In the genomic region with DNA sequence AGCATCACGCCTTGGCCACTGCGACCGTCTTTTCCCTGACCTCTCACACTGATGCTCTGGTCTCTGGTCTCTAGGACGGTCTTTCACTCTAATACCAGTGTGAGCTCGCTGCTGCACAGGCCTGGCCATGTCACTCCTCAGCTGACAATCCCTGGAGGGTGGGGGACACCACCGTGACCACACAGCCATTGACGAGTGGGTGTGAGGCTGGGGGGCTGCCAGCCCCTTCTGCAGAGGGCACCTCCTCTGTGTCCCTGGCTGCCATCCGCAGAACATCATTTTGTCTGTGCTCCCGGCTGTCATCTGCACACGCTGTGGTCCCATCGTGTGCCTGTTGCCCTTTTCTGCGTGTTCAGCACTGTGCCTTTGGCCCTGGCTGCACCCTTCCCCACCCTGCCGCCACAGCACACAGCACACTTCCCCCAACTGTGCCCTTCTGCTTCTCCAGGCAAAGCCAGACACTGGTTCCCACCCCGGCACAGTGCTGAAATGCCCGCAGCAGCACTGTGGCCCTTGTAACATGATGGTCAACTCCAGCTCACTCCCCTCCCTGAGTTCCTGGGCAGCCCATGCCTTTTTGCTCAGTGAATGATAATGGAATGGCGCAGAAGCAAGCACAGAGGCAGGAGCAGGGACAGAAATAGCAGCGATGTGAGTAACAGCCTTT, we compare ENCODE assay signal across 30 cellular contexts. TPM values are rescaled to one million over a fixed set of nuclear protein-coding genes. Genes with fewer than 3 reads are reported as not detected.
DNase-seq lines count a peak whose midpoint lies in the region; ATAC-seq, FAIRE-seq and TF ChIP-seq lines count a peak whose summit lies in the region.
"Had no signal": no experiment of that assay in that cellular context is flagged by ENCODE, and none has a peak within 500 bp of the region (broad histone marks: within the 10 kb centered on the region; RNA-seq: fewer than 3 reads in every experiment).

No MANE protein-coding gene starts in this region.

- no peak overlapping the region for H3K14ac ChIP-seq in H1 (ENCODE audit: insufficient read length)

- H2BK120ac ChIP-seq in H1 (replicated peaks; ENCODE audit: low read depth, low read length): no peak overlapping the region

- TF ChIP-seq POLR2A in H1 (IDR thresholded peaks at IDR 0.05; ENCODE audit: control extremely low read depth in 1 of 2, low read depth in 2 of 2, low read length in 2 of 2) (no peak), spleen (IDR thresholded peaks at IDR 0.05) (no peak), Peyer's patch (IDR thresholded peaks at IDR 0.05) (no peak)

- BruUV-seq in Calu3 (replicated peaks; lab: Mats Ljungman, UMichigan): no TSS peak

- no peak for TF ChIP-seq RAD21 in H1 (IDR thresholded peaks at IDR 0.05 in 1 of 2, conservative IDR thresholded peaks at IDR 0.05 in 1 of 2; ENCODE audit: low read depth in 2 of 2, low read length in 2 of 2)

- CTCF ChIA-PET in Calu3 (lab: Charles Lee): interaction anchor here (1.2 kb wide), 1 partner anchor 238 kb away, joined by 3 read pairs; no protein-coding TSS in a partner anchor
- CTCF ChIA-PET in H1 (lab: Charles Lee; ENCODE audit: partially characterized antibody): interaction anchor here (1.2 to 4.7 kb wide), 12 partner anchors 9 to 354 kb away, joined by 3 to 48 read pairs (median 6); no protein-coding TSS in a partner anchor

- H3K4me1 ChIP-seq in H1 (replicated peaks in 1 of 4; ENCODE audit: control insufficient read depth in 3 of 4, insufficient read depth in 4 of 4, low read length in 3 of 4) (peaks cover 0 to 3% (median under 1%) of the 10 kb centered on the region in 4 experiments; a peak in 4 of 7 replicates), spleen (peaks cover 5 to 52% (median 28%) of the 10 kb centered on the region in 6 donors), Peyer's patch (peaks cover 0 to 19% (median 0%) of the 10 kb centered on the region in 4 donors)
- H3K4me1 ChIP-seq: BE2C, foreskin keratinocyte had no signal

- H3K9me3 ChIP-seq in H1 (ENCODE audit: insufficient read depth in 2 of 2, low read depth in 1 of 2, low read length in 1 of 2) (no peaks in the 10 kb centered on the region), spleen (no peaks in the 10 kb centered on the region), Peyer's patch (no peaks in the 10 kb centered on the region)
- H3K9me3 ChIP-seq: BE2C, breast epithelium, colonic mucosa, esophagus muscularis mucosa, stomach, thyroid gland had no signal

- peaks cover 26% of the 10 kb centered on the region for H3K4me1 Mint-ChIP-seq in activated naive CD4-positive, alpha-beta T cell treated with anti-CD3 and anti-CD28 coated beads, Interleukin-2, amount 50 U/mL, for 24 hours
- H3K4me1 Mint-ChIP-seq in Calu3 (ENCODE audit: low read depth, unreplicated experiment): peaks cover 9% of the 10 kb centered on the region

- no peak overlapping the region for H3K23ac ChIP-seq in H1 (ENCODE audit: insufficient read length)

- no peak overlapping the region for H3K9ac ChIP-seq in H1 (replicated peaks in 1 of 4; ENCODE audit: extremely low read depth in 1 of 4, low read depth in 3 of 4, low read length in 3 of 4)

- 84% methylated on average over 17 of the region's 17 CpGs; no CpG with 5 or more reads in 1 of the 2 experiments for WGBS in H1 (ENCODE audit: extremely low coverage in 1 of 2, insufficient coverage in 1 of 2, insufficient read length in 1 of 2, insufficient replicate concordance in 2 of 2, low coverage in 1 of 2, low lambda C conversion rate in 2 of 2, missing lambda C conversion rate in 1 of 2), 2 experiments
- WGBS in spleen, 5 donors: 89 to 93% (median 91%) methylated on average over 16 to 17 of the region's 17 CpGs

- peak overlapping the region; percentile 31 for H3K27ac Mint-ChIP-seq in activated naive CD4-positive, alpha-beta T cell treated with anti-CD3 and anti-CD28 coated beads, Interleukin-2, amount 50 U/mL, for 24 hours
- H3K27ac Mint-ChIP-seq in Calu3 (ENCODE audit: unreplicated experiment): no peak overlapping the region
- H3K27ac Mint-ChIP-seq: activated CD4-positive, alpha-beta T cell treated with anti-CD3 and anti-CD28 coated beads for 36 hours had no signal

- TF ChIP-seq CTCF in Calu3 (IDR thresholded peaks at IDR 0.05; ENCODE audit: unreplicated experiment) (no peak), H1 (IDR thresholded peaks at IDR 0.05; ENCODE audit: control extremely low read depth in 1 of 3, insufficient read depth in 1 of 3, low read depth in 1 of 3, low read length in 3 of 3) (no peak), spleen (IDR thresholded peaks at IDR 0.05 in 8 of 11, conservative IDR thresholded peaks at IDR 0.05 in 3 of 11) (no peak), Peyer's patch (IDR thresholded peaks at IDR 0.05) (no peak)

- H2AK5ac ChIP-seq in H1 (ENCODE audit: low read depth, low read length): no peak overlapping the region

- H3K27ac ChIP-seq in H1 (ENCODE audit: low read depth, low read length) (no peak overlapping the region), spleen (no peak overlapping the region), Peyer's patch (no peak overlapping the region)
- H3K27ac ChIP-seq: colonic mucosa, esophagus muscularis mucosa, foreskin keratinocyte, SK-N-MC, stomach, thyroid gland had no signal

- H4K8ac ChIP-seq in H1 (ENCODE audit: extremely low read depth, insufficient read depth, low read length): peak overlapping the region; percentile 72; the same call in 1 of the 2 replicates

- no peak overlapping the region for H3K18ac ChIP-seq in H1 (ENCODE audit: extremely low read depth, low read length)

- intact Hi-C loops in Calu3 (cut with micrococcal nuclease; ENCODE audit: unreplicated experiment) (no loop called here), spleen (cut with DNase I; ENCODE audit: low total_unique reads) (loop anchor here (10.0 kb wide), 1 partner anchor 201 kb away; no protein-coding TSS in a partner anchor), sciatic nerve (cut with DNase I) (loop anchor here (10.0 kb wide), 1 partner anchor 359 kb away; no protein-coding TSS in a partner anchor)

- no peak overlapping the region for H4K5ac ChIP-seq in H1 (ENCODE audit: insufficient read length, low read depth, low read length)

- TF ChIP-seq EP300 in H1 (IDR thresholded peaks at IDR 0.05; ENCODE audit: borderline replicate concordance in 1 of 2, low read depth in 2 of 2, low read length in 2 of 2): no peak

- no peak overlapping the region for H3K56ac ChIP-seq in H1 (replicated peaks; ENCODE audit: insufficient read length, low read depth, low read length)

- ATAC-seq in sciatic nerve: no peak
- ATAC-seq: activated CD4-positive, alpha-beta T cell treated with anti-CD3 and anti-CD28 coated beads for 36 hours; foreskin keratinocyte had no signal

- peak overlapping the region; percentile 84 for H3K4ac ChIP-seq in H1 (replicated peaks; ENCODE audit: insufficient read length, low read depth, low read length)

- H2BK20ac ChIP-seq in H1 (ENCODE audit: low read length): no peak overlapping the region

- no peaks in the 10 kb centered on the region for H3K23me2 ChIP-seq in H1 (ENCODE audit: low read depth, low read length)

- H3K4me3 ChIP-seq in H1 (ENCODE audit: extremely low read depth in 1 of 4, insufficient read depth in 2 of 4, low read depth in 3 of 4, low read length in 4 of 4): no peak overlapping the region
- H3K4me3 ChIP-seq in spleen: no peak overlapping the region
- no peak overlapping the region for H3K4me3 ChIP-seq in Peyer's patch
- H3K4me3 ChIP-seq: breast epithelium, colonic mucosa, esophagus muscularis mucosa, SK-N-MC, stomach, thyroid gland had no signal

- H3K27me3 Mint-ChIP-seq in activated naive CD4-positive, alpha-beta T cell treated with anti-CD3 and anti-CD28 coated beads, Interleukin-2, amount 50 U/mL, for 24 hours: no peaks in the 10 kb centered on the region
- peaks cover 64% of the 10 kb centered on the region for H3K27me3 Mint-ChIP-seq in Calu3 (ENCODE audit: unreplicated experiment)
- H3K27me3 Mint-ChIP-seq: activated CD4-positive, alpha-beta T cell treated with anti-CD3 and anti-CD28 coated beads for 36 hours had no signal

- H2BK5ac ChIP-seq in H1 (ENCODE audit: low read depth, low read length): no peak overlapping the region

- H3K36me3 ChIP-seq in H1 (ENCODE audit: control insufficient read depth in 2 of 4, insufficient read depth in 4 of 4, low read length in 3 of 4) (no peaks in the 10 kb centered on the region), spleen (no peaks in the 10 kb centered on the region), Peyer's patch (no peaks in the 10 kb centered on the region)
- H3K36me3 ChIP-seq: BE2C, breast epithelium, colonic mucosa, esophagus muscularis mucosa, stomach, thyroid gland had no signal

- POLR2A ChIA-PET in H1 (lab: Charles Lee; ENCODE audit: partially characterized antibody): interaction anchor here (1.2 kb wide), 1 partner anchor 13 kb away, joined by 3 read pairs; no protein-coding TSS in a partner anchor

- H3K4me3 Mint-ChIP-seq in activated naive CD4-positive, alpha-beta T cell treated with anti-CD3 and anti-CD28 coated beads, Interleukin-2, amount 50 U/mL, for 24 hours: no peak overlapping the region
- H3K4me3 Mint-ChIP-seq in Calu3 (ENCODE audit: low read depth, unreplicated experiment): peak overlapping the region; percentile 5
- H3K4me3 Mint-ChIP-seq: activated CD4-positive, alpha-beta T cell treated with anti-CD3 and anti-CD28 coated beads for 36 hours had no signal

- H3K79me1 ChIP-seq in H1 (ENCODE audit: low read depth, low read length): no peaks in the 10 kb centered on the region

- peak overlapping the region; percentile 9; the same call in 1 of the 2 replicates for H2BK12ac ChIP-seq in H1 (ENCODE audit: low read depth, low read length)

- H3K79me2 ChIP-seq in H1 (ENCODE audit: control insufficient read depth in 1 of 2, insufficient read depth in 2 of 2, low read length in 2 of 2): no peaks in the 10 kb centered on the region

- no peak overlapping the region for H2AFZ ChIP-seq in H1 (ENCODE audit: low read length)

- FAIRE-seq in H1 (lab: Jason Lieb, UNC): no peak
- FAIRE-seq: G401.6, small intestine had no signal

- no peaks in the 10 kb centered on the region for H3K9me3 Mint-ChIP-seq in activated naive CD4-positive, alpha-beta T cell treated with anti-CD3 and anti-CD28 coated beads, Interleukin-2, amount 50 U/mL, for 24 hours
- no peaks in the 10 kb centered on the region for H3K9me3 Mint-ChIP-seq in Calu3 (ENCODE audit: low read depth, unreplicated experiment)
- H3K9me3 Mint-ChIP-seq: T-helper 1 cell treated with Interleukin-12 subunit alpha and Interleukin-12 subunit beta and Interleukin-4 antibody, amounts not matched to agents 30 μg/mL and 1 μg/mL, for 36 hours had no signal

- H3K4me2 ChIP-seq in H1 (ENCODE audit: insufficient read depth in 1 of 2, low read depth in 2 of 2, low read length in 2 of 2): no peak overlapping the region

- DNase-seq in activated naive CD4-positive, alpha-beta T cell treated with Interleukin-2 at 50 U/mL for 16 hours: no peak
- DNase-seq in Calu3 (no peak), H1 (ENCODE audit: low read depth in 1 of 2, low spot score in 2 of 2) (no peak), spleen (peak; percentile 68), Peyer's patch (no peak), sciatic nerve (ENCODE audit: low spot score) (no peak)
- no peak for DNase-seq in NK-92 treated with Interleukin-12 subunit alpha and Interleukin-12 subunit beta, amount 100 ng/mL, for 24 hours (lab: John Stamatoyannopoulos, UW)
- DNase-seq: BE2C; colonic mucosa; COR-L47; effector memory CD4-positive, alpha-beta T cell; foreskin keratinocyte; HCEC 1CT; NCI-H1092; NCI-H1694 treated with DMSO at 0.1 percent for 48 hours; NCI-H2171; NCI-H510A; small intestine; stimulated activated CD4-positive, alpha-beta T cell treated with anti-CD3 and anti-CD28 coated beads, Interleukin-1b, Interleukin-23, amount 100 ng/mL, for 48 hours; stimulated activated CD8-positive, alpha-beta memory T cell treated with anti-CD3 and anti-CD28 coated beads, Interleukin-4, amount 100 ng/mL, for 48 hours had no signal

- H3K27me3 ChIP-seq in H1 (replicated peaks in 1 of 4; ENCODE audit: control insufficient read depth in 3 of 4, extremely low read depth in 1 of 4, insufficient read depth in 3 of 4, low read length in 3 of 4): peaks cover 4 to 47% (median 38%) of the 10 kb centered on the region in 4 experiments
- peaks cover 0 to 11% (median 0%) of the 10 kb centered on the region in 7 donors for H3K27me3 ChIP-seq in spleen (replicated peaks in 1 of 7)
- peaks cover 0 to 7% of the 10 kb centered on the region in 2 donors for H3K27me3 ChIP-seq in Peyer's patch
- H3K27me3 ChIP-seq: BE2C, colonic mucosa, stomach, thyroid gland had no signal

- H4K91ac ChIP-seq in H1 (replicated peaks; ENCODE audit: insufficient read length, low read length): no peak overlapping the region

- H2BK15ac ChIP-seq in H1 (ENCODE audit: low read length): no peak overlapping the region

- H4K20me1 ChIP-seq in H1 (replicated peaks in 1 of 2; ENCODE audit: control insufficient read depth in 1 of 2, insufficient read depth in 2 of 2, low read length in 2 of 2): peaks cover 0 to 4% of the 10 kb centered on the region in 2 experiments

- H3K36me3 Mint-ChIP-seq in activated naive CD4-positive, alpha-beta T cell treated with anti-CD3 and anti-CD28 coated beads, Interleukin-2, amount 50 U/mL, for 24 hours: no peaks in the 10 kb centered on the region
- peaks cover 11% of the 10 kb centered on the region for H3K36me3 Mint-ChIP-seq in Calu3 (ENCODE audit: insufficient read depth, unreplicated experiment)

RNA-seq across cellular contexts. Expression of gene INHBB, which starts 30.4 kb away (rescaled TPM):
- total RNA-seq in Calu3 (2022) (not detected in 2 replicates), spleen (1 to 10 TPM in 2 of 7 donors, under 1 TPM in 5; 0.29 to 1.4 (median 0.68) TPM), Peyer's patch (1 to 10 TPM in 1 of 4 donors, under 1 TPM in 2, not detected in 1; 0.70 to 1.1 (median 0.95) TPM), sciatic nerve (37.4 TPM)
- 0.23 and 0.30 TPM in 2 replicates for total RNA-seq in H1 (2021; fragmentation: NEBNext Ultra II Directional; extraction: Animal tissue kit (Norgen Biotek cat#: 25700))
- polyA plus RNA-seq in H1 (2011; rRNA removed) (0.24 and 0.32 TPM in 2 replicates), spleen (1 to 10 TPM in 1 of 3 donors, under 1 TPM in 2; 0.26 to 1.5 (median 0.58) TPM)
- polyA plus RNA-seq in H1 (2011; cell fraction: cytosol; rRNA removed): 0.25 TPM
- 0.44 TPM for polyA plus RNA-seq in H1 (2011; cell fraction: nucleus; rRNA removed)
- 0.27 to 0.51 TPM (median 0.42 TPM) in 4 replicates for polyA plus RNA-seq in H1 (2012, experiment 1 of 2)
- polyA plus RNA-seq in H1 (2012, experiment 2 of 2): 0.31 TPM
- polyA plus RNA-seq in H1 (2013, experiment 1 of 2): 0.10 TPM
- 0.15 TPM for polyA plus RNA-seq in H1 (2013, experiment 2 of 2)
- polyA minus RNA-seq in H1 (2011; rRNA and poly(A)+ RNA removed): 0.19 and 0.46 TPM in 2 replicates
- polyA minus RNA-seq in H1 (2011; cell fraction: cytosol; rRNA and poly(A)+ RNA removed): 0.44 TPM
- 0.50 TPM for polyA minus RNA-seq in H1 (2011; cell fraction: nucleus; rRNA and poly(A)+ RNA removed)
- total RNA-seq: activated CD4-positive, alpha-beta T cell treated with anti-CD3 and anti-CD28 coated beads for 36 hours; foreskin keratinocyte; OCI-LY7 had no signal
- polyA plus RNA-seq: foreskin keratinocyte had no signal

Comparison
In these comparisons a context has a peak if more than half of its experiments do, and no peak if none do; other contexts are left out.
1. RNA of gene INHBB, which starts 30.4 kb away (total RNA-seq): 37.4 TPM in sciatic nerve (single experiment); 0.70 to 1.1 TPM in Peyer's patch, 0.29 to 1.4 TPM in spleen, 0.23 to 0.30 TPM in H1 and not detected in Calu3; every median in the first group is over 10 times any median in the second.